In the genomic region with DNA sequence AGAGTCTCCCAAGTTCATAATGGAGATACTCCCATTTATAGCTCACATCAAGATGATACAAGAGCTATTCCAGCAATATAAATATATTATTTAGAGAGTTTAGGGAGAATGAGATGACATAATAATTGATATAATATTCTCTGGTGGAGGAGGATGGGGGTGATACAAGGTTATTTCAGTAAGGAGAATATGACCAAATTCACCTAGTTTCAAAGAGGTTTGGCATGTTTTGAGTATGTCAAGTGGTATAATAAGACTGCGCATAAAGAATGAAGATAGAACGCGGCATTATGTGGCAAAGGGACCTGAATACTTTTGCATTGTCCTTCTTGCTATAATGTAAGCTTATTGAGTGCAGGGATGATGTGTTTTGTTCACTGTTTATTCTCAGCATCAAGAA, we compare ENCODE assay signal across 35 cellular contexts.
DNase-seq lines count a peak whose midpoint lies in the region; ATAC-seq, FAIRE-seq and TF ChIP-seq lines count a peak whose summit lies in the region.
"Had no signal": no experiment of that assay in that cellular context is flagged by ENCODE, and none has a peak within 500 bp of the region (broad histone marks: within the 10 kb centered on the region; RNA-seq: fewer than 3 reads in every experiment).

No MANE protein-coding gene starts in this region.

- H3K4me3 Mint-ChIP-seq in astrocyte (ENCODE audit: unreplicated experiment), result no peak overlapping the region
- H3K4me3 Mint-ChIP-seq: B cell; CD14-positive monocyte; CD4-positive, alpha-beta memory T cell; CD4-positive, alpha-beta T cell; CD4-positive, CD25-positive, alpha-beta regulatory T cell; CD8-positive, alpha-beta memory T cell; CD8-positive, alpha-beta T cell had no signal

- H3K4me1 ChIP-seq in astrocyte (ENCODE audit: insufficient read depth, low read length), result no peaks in the 10 kb centered on the region
- H3K4me1 ChIP-seq in aorta (ENCODE audit: control insufficient read depth in 1 of 2, insufficient read depth in 2 of 2, low read length in 2 of 2), result no peaks in the 10 kb centered on the region
- H3K4me1 ChIP-seq: A549; BE2C; BLaER1; BLaER1 treated with 17β-estradiol and CSF1 and Interleukin-3, amounts not matched to agents 10 nM and 100 nM; Caco-2 had no signal

- H3K9me2 ChIP-seq in neural cell (ENCODE audit: insufficient read depth, low read length), result no peaks in the 10 kb centered on the region

- H3F3A ChIP-seq in neural cell (ENCODE audit: insufficient read depth, low read length, poor library complexity, severe bottlenecking), result peaks cover 3% of the 10 kb centered on the region

- H3K27ac Mint-ChIP-seq in astrocyte (ENCODE audit: unreplicated experiment), result peak overlapping the region; percentile 73
- H3K27ac Mint-ChIP-seq: B cell; CD4-positive, alpha-beta memory T cell; CD4-positive, alpha-beta T cell; CD4-positive, CD25-positive, alpha-beta regulatory T cell; CD8-positive, alpha-beta memory T cell; CD8-positive, alpha-beta T cell had no signal

- peaks cover 2% of the 10 kb centered on the region for H3K9me3 Mint-ChIP-seq in astrocyte (ENCODE audit: unreplicated experiment)

- no peak for ATAC-seq in aorta (ENCODE audit: low FRiP score)
- ATAC-seq: A549; CD8-positive, alpha-beta T cell had no signal

- TF ChIP-seq RAD21 in neural cell (conservative IDR thresholded peaks at IDR 0.05), result peak; percentile 19

- no peak for TF ChIP-seq CTCF in astrocyte (IDR thresholded peaks at IDR 0.05; ENCODE audit: insufficient read depth, low read depth, low read length)
- TF ChIP-seq CTCF in neural cell (IDR thresholded peaks at IDR 0.05; ENCODE audit: poor library complexity, severe bottlenecking), result no peak

- H3K9ac ChIP-seq in astrocyte (ENCODE audit: low read length) (no peak overlapping the region), neural cell (ENCODE audit: low read length) (no peak overlapping the region)
- H3K9ac ChIP-seq: BLaER1; BLaER1 treated with 17β-estradiol and CSF1 and Interleukin-3, amounts not matched to agents 10 nM and 100 nM had no signal

- H3K27me3 Mint-ChIP-seq in astrocyte (ENCODE audit: low read depth, unreplicated experiment), result no peaks in the 10 kb centered on the region
- H3K27me3 Mint-ChIP-seq: B cell; CD4-positive, alpha-beta memory T cell; CD4-positive, alpha-beta T cell; CD4-positive, CD25-positive, alpha-beta regulatory T cell; CD8-positive, alpha-beta memory T cell had no signal

- H3K4me3 ChIP-seq in astrocyte (ENCODE audit: insufficient read depth, low read depth, low read length) (no peak overlapping the region), neural cell (ENCODE audit: low read length) (no peak overlapping the region), aorta (ENCODE audit: low read length in 2 of 2) (no peak overlapping the region)
- H3K4me3 ChIP-seq: A549; BLaER1; BLaER1 treated with 17β-estradiol and CSF1 and Interleukin-3, amounts not matched to agents 10 nM and 100 nM had no signal

- H3K79me2 ChIP-seq in astrocyte (ENCODE audit: insufficient read depth, low read length), result no peaks in the 10 kb centered on the region
- no peaks in the 10 kb centered on the region for H3K79me2 ChIP-seq in neural cell (replicated peaks; ENCODE audit: insufficient read depth, low read length)

- H3K4me2 ChIP-seq in astrocyte (ENCODE audit: low read length) (no peak overlapping the region), neural cell (ENCODE audit: low read length) (no peak overlapping the region)
- H3K4me2 ChIP-seq: A549; BLaER1; BLaER1 treated with 17β-estradiol and CSF1 and Interleukin-3, amounts not matched to agents 10 nM and 100 nM had no signal

- H3K4me1 Mint-ChIP-seq in astrocyte (ENCODE audit: low read depth, unreplicated experiment), result peaks cover 18% of the 10 kb centered on the region
- H3K4me1 Mint-ChIP-seq: B cell; CD14-positive monocyte; CD4-positive, alpha-beta memory T cell; CD4-positive, CD25-positive, alpha-beta regulatory T cell; CD8-positive, alpha-beta memory T cell had no signal

- no peaks in the 10 kb centered on the region for H3K36me3 ChIP-seq in astrocyte (ENCODE audit: insufficient read depth, low read length)
- no peaks in the 10 kb centered on the region for H3K36me3 ChIP-seq in neural cell (ENCODE audit: insufficient read depth, low read length)
- H3K36me3 ChIP-seq in aorta (ENCODE audit: control insufficient read depth in 1 of 2, insufficient read depth in 2 of 2, low read length in 1 of 2), result no peaks in the 10 kb centered on the region
- H3K36me3 ChIP-seq: BE2C; BLaER1; BLaER1 treated with 17β-estradiol and CSF1 and Interleukin-3, amounts not matched to agents 10 nM and 100 nM had no signal

- peak; percentile 91 for TF ChIP-seq EP300 in neural cell (conservative IDR thresholded peaks at IDR 0.05; ENCODE audit: poor library complexity, severe bottlenecking)

- 99 to 100% methylated on average over 3 of the region's 3 CpGs for WGBS in aorta, 2 donors

- no peaks in the 10 kb centered on the region for H3K27me3 ChIP-seq in astrocyte (ENCODE audit: insufficient read depth, low read length)
- H3K27me3 ChIP-seq in neural cell (ENCODE audit: insufficient read depth, low read depth, low read length), result no peaks in the 10 kb centered on the region
- no peaks in the 10 kb centered on the region for H3K27me3 ChIP-seq in aorta (ENCODE audit: control insufficient read depth in 1 of 2, insufficient read depth in 2 of 2, low read length in 1 of 2)
- H3K27me3 ChIP-seq: BE2C; BLaER1; BLaER1 treated with 17β-estradiol and CSF1 and Interleukin-3, amounts not matched to agents 10 nM and 100 nM had no signal

- intact Hi-C loops in aorta (cut with DNase I), result no loop called here

- H2AFZ ChIP-seq in astrocyte (ENCODE audit: low read depth, low read length) (no peak overlapping the region), neural cell (ENCODE audit: low read depth, low read length) (no peak overlapping the region)

- H3K27ac ChIP-seq in astrocyte (ENCODE audit: low read depth, low read length) (no peak overlapping the region), neural cell (ENCODE audit: low read length) (peak overlapping the region; percentile 73), aorta (ENCODE audit: low read depth in 1 of 2, low read length in 2 of 2) (no peak overlapping the region)
- H3K27ac ChIP-seq: 22Rv1; A549; BLaER1; BLaER1 treated with 17β-estradiol and CSF1 and Interleukin-3, amounts not matched to agents 10 nM and 100 nM; C4-2B had no signal

- H3K36me3 Mint-ChIP-seq in astrocyte (ENCODE audit: low read depth, unreplicated experiment), result no peaks in the 10 kb centered on the region
- H3K36me3 Mint-ChIP-seq: CD14-positive monocyte; CD4-positive, alpha-beta memory T cell; CD4-positive, CD25-positive, alpha-beta regulatory T cell; CD8-positive, alpha-beta memory T cell; CD8-positive, alpha-beta T cell had no signal

- no peak for FAIRE-seq in astrocyte (lab: Jason Lieb, UNC)
- FAIRE-seq: A204.1, A549, D721Med had no signal

- H3K9me3 ChIP-seq in astrocyte (ENCODE audit: insufficient read depth, low read depth, low read length), result peaks cover 2% of the 10 kb centered on the region
- H3K9me3 ChIP-seq in neural cell (ENCODE audit: low read length), result no peaks in the 10 kb centered on the region
- H3K9me3 ChIP-seq in aorta (ENCODE audit: control insufficient read depth, low read length), result no peaks in the 10 kb centered on the region
- H3K9me3 ChIP-seq: A549; BE2C; BLaER1; BLaER1 treated with 17β-estradiol and CSF1 and Interleukin-3, amounts not matched to agents 10 nM and 100 nM; Caco-2 had no signal

- no peaks in the 10 kb centered on the region for H4K20me1 ChIP-seq in astrocyte (ENCODE audit: insufficient read depth, low read length)
- H4K20me1 ChIP-seq in neural cell (ENCODE audit: insufficient read depth), result no peaks in the 10 kb centered on the region
- H4K20me1 ChIP-seq: BLaER1; BLaER1 treated with 17β-estradiol and CSF1 and Interleukin-3, amounts not matched to agents 10 nM and 100 nM had no signal

- DNase-seq in astrocyte (ENCODE audit: low read depth) (no peak), putamen (ENCODE audit: low spot score) (peak; percentile 45), superior temporal gyrus (ENCODE audit: extremely low spot score) (peak; percentile 6), NCI-H1436 (lab: John Stamatoyannopoulos, UW) (no peak), aorta (no peak), iPS-NIHi7 (ENCODE audit: extremely low spot score) (no peak), DMS79 (lab: John Stamatoyannopoulos, UW) (no peak)
- DNase-seq: 8988T; ACHN; AML-193; BE2C; C1 segment of cervical spinal cord; Caco-2; Calu3; CD4-positive, alpha-beta memory T cell; CD4-positive, alpha-beta T cell; CD4-positive, CD25-positive, alpha-beta regulatory T cell; CD8-positive, alpha-beta memory T cell; CD8-positive, alpha-beta T cell; COR-L47; DMS 273 treated with DMSO at 0.1 percent for 48 hours; DMS153; DMS79 treated with DMSO at 0.1 percent for 48 hours; DND-41; EL had no signal

TF ChIP-seq in neural cell, 6 proteins besides CTCF, POLR2A, EP300 and RAD21:
- no peak for TF ChIP-seq TAF1 (IDR thresholded peaks at IDR 0.05; ENCODE audit: low read depth)
- TF ChIP-seq POLR2AphosphoS5 (IDR thresholded peaks at IDR 0.05), result peak; percentile 72
- no peak for TF ChIP-seq EZH2 (IDR thresholded peaks at IDR 0.05; ENCODE audit: borderline replicate concordance, insufficient read depth, low read length, poor library complexity, severe bottlenecking)

Comparison
In these comparisons a context has a peak if more than half of its experiments do, and no peak if none do; other contexts are left out.
1. DNase-seq: peak in putamen (single experiment) and superior temporal gyrus (single experiment); none in astrocyte (single experiment), NCI-H1436 (single experiment), aorta (0 of 2), iPS-NIHi7 (single experiment) and DMS79 (single experiment).